24 cellular contexts compared by ENCODE assay signal in genomic region chr3:186283651-186284445, GRCh38.
DNase-seq lines count a peak whose midpoint lies in the region; ATAC-seq, FAIRE-seq and TF ChIP-seq lines count a peak whose summit lies in the region.
"Had no signal": no experiment of that assay in that cellular context is flagged by ENCODE, and none has a peak within 500 bp of the region (broad histone marks: within the 10 kb centered on the region; RNA-seq: fewer than 3 reads in every experiment).

No MANE protein-coding gene starts in this region.

- CTCF ChIA-PET in CD4-positive, alpha-beta T cell (lab: Charles Lee): no interaction called here

- H3K9me3 ChIP-seq in CD4-positive, alpha-beta T cell (ENCODE audit: control insufficient read depth, low read length): no peaks in the 10 kb centered on the region
- H3K9me3 ChIP-seq: ovary, sigmoid colon, suprapubic skin had no signal

- no peak for FAIRE-seq in RCC 7860 (lab: Jason Lieb, UNC)

- intact Hi-C loops in CD4-positive, alpha-beta T cell (cut with DNase I, micrococcal nuclease): no loop called here

- H3K9me3 Mint-ChIP-seq in CD4-positive, alpha-beta T cell: no peaks in the 10 kb centered on the region
- H3K9me3 Mint-ChIP-seq: activated CD4-positive, alpha-beta T cell treated with anti-CD3 and anti-CD28 coated beads, Interleukin-2, amount 10 ng/mL, durations not matched to agents 7 days and 5 days; CD14-positive monocyte had no signal

- H3K27me3 Mint-ChIP-seq in CD4-positive, alpha-beta T cell: no peaks in the 10 kb centered on the region

- no peak overlapping the region for H3K4me3 Mint-ChIP-seq in CD4-positive, alpha-beta T cell
- H3K4me3 Mint-ChIP-seq: activated CD4-positive, alpha-beta T cell treated with anti-CD3 and anti-CD28 coated beads, Interleukin-2, amount 10 ng/mL, durations not matched to agents 7 days and 5 days; activated naive CD8-positive, alpha-beta T cell; CD14-positive monocyte had no signal

- DNase-seq in ELR (ENCODE audit: low read depth) (peak; percentile 94), RCC 7860 (ENCODE audit: low spot score) (peak; percentile 68), epithelial cell of prostate (ENCODE audit: low read depth, low spot score) (peak; percentile 3), skeletal muscle cell (ENCODE audit: low read depth) (peak; percentile 64), ureter (ENCODE audit: low spot score) (no peak), NCI-H748 treated with DMSO at 0.1 percent for 48 hours (lab: John Stamatoyannopoulos, UW) (no peak)
- DNase-seq in CD4-positive, alpha-beta T cell: no peak
- DNase-seq: activated CD4-positive, alpha-beta T cell treated with anti-CD3 and anti-CD28 coated beads, Interleukin-2, amount 10 ng/mL, durations not matched to agents 7 days and 5 days; activated T-cell treated with anti-CD3 and anti-CD28 coated beads for 4 hours; DMS53; effector CD4-positive, alpha-beta T cell; foreskin melanocyte; left ventricle myocardium superior; NCI-H1417 treated with DMSO at 0.1 percent for 48 hours; NK-92 treated with Interleukin-12 subunit alpha and Interleukin-12 subunit beta, amount 100 ng/mL, for 24 hours; ovary; SHP77; sigmoid colon; stimulated activated CD4-positive, alpha-beta T cell treated with anti-CD3 and anti-CD28 coated beads, Interleukin-2, amount 100 ng/mL, for 48 hours had no signal

- POLR2A ChIA-PET in CD4-positive, alpha-beta T cell (lab: Charles Lee): no interaction called here

- no peak overlapping the region for H3K27ac Mint-ChIP-seq in CD4-positive, alpha-beta T cell
- H3K27ac Mint-ChIP-seq: activated CD4-positive, alpha-beta T cell treated with anti-CD3 and anti-CD28 coated beads, Interleukin-2, amount 10 ng/mL, durations not matched to agents 7 days and 5 days; activated naive CD8-positive, alpha-beta T cell had no signal

- no peaks in the 10 kb centered on the region for H3K36me3 Mint-ChIP-seq in CD4-positive, alpha-beta T cell (ENCODE audit: low read depth)
- H3K36me3 Mint-ChIP-seq: activated naive CD8-positive, alpha-beta T cell had no signal

- no peak for ATAC-seq in CD4-positive, alpha-beta T cell (ENCODE audit: poor library complexity)
- ATAC-seq: left ventricle myocardium superior had no signal

- H3K27ac ChIP-seq in epithelial cell of prostate: peak overlapping the region; percentile 12
- H3K27ac ChIP-seq in CD4-positive, alpha-beta T cell (ENCODE audit: low read depth, low read length): no peak overlapping the region
- H3K27ac ChIP-seq: HL-60, KMS-11, ovary, suprapubic skin had no signal

- H3K4me1 Mint-ChIP-seq in CD4-positive, alpha-beta T cell (ENCODE audit: low read depth): no peaks in the 10 kb centered on the region
- H3K4me1 Mint-ChIP-seq: activated CD4-positive, alpha-beta T cell treated with anti-CD3 and anti-CD28 coated beads, Interleukin-2, amount 10 ng/mL, durations not matched to agents 7 days and 5 days; CD14-positive monocyte had no signal

- no peak overlapping the region for H3K4me3 ChIP-seq in skeletal muscle cell (ENCODE audit: low read depth, low read length)
- H3K4me3 ChIP-seq: ovary, sigmoid colon, suprapubic skin had no signal

- TF ChIP-seq CTCF in CD4-positive, alpha-beta T cell (IDR thresholded peaks at IDR 0.05): no peak

- no peaks in the 10 kb centered on the region for H3K27me3 ChIP-seq in CD4-positive, alpha-beta T cell (ENCODE audit: control insufficient read depth, insufficient read depth, low read length)
- H3K27me3 ChIP-seq: ovary, sigmoid colon, suprapubic skin had no signal

Comparison
In these comparisons a context has a peak if more than half of its experiments do, and no peak if none do; other contexts are left out.
1. DNase-seq: peak in ELR (single experiment), RCC 7860 (single experiment), epithelial cell of prostate (single experiment) and skeletal muscle cell (single experiment); none in ureter (single experiment), CD4-positive, alpha-beta T cell (0 of 10) and NCI-H748 treated with DMSO at 0.1 percent for 48 hours (single experiment).